In the genomic region with DNA sequence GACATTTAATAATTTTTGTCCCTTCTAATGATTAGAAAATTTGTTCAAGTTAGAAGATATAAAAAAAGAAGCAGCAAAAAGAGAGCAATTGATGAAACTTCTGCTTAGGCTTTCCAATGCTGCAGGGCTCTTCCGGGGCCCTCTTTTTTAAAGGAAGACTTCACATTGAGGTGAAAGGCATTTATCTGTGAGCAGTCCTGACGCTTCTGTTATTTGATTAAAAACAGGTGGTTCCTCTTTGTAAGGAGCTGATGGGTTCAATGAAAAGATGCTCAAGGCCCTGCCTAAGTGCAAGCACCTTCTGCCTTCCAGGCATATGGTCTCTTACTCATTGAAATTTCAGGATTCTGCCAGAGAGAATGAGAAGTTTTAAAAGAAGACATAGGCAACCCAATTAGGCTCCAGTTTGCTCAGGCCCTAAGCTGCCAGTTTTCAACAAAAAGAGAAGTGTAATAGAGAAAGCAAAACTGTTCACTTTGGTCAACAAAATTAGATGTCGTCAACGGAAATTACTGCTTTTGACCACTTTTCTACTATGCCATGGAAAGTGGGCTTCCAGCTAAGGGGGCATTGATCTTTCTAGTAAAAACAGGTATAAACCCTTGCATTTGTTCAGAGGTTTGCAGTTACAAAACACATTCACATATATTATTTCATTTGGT, we compare ENCODE assay signal across 13 cellular contexts.
DNase-seq lines count a peak whose midpoint lies in the region; ATAC-seq and TF ChIP-seq lines count a peak whose summit lies in the region.
"Had no signal": no experiment of that assay in that cellular context is flagged by ENCODE, and none has a peak within 500 bp of the region (broad histone marks: within the 10 kb centered on the region; RNA-seq: fewer than 3 reads in every experiment).

No MANE protein-coding gene starts in this region.

- no peak overlapping the region for H3K4me3 ChIP-seq in ascending aorta

- peak overlapping the region; percentile 95 for H3K27ac Mint-ChIP-seq in memory B cell
- no peak overlapping the region for H3K27ac Mint-ChIP-seq in activated CD8-positive, alpha-beta memory T cell treated with anti-CD3 and anti-CD28 coated beads, Interleukin-2, amount 10 ng/mL, durations not matched to agents 7 days and 5 days

- no peak for TF ChIP-seq CTCF in ascending aorta (IDR thresholded peaks at IDR 0.05)

- H3K27me3 Mint-ChIP-seq in memory B cell = no peaks in the 10 kb centered on the region
- H3K27me3 Mint-ChIP-seq in activated CD8-positive, alpha-beta memory T cell treated with anti-CD3 and anti-CD28 coated beads, Interleukin-2, amount 10 ng/mL, durations not matched to agents 7 days and 5 days = no peaks in the 10 kb centered on the region

- CTCF ChIA-PET in activated CD8-positive, alpha-beta memory T cell treated with anti-CD3 and anti-CD28 coated beads, Interleukin-2, amount 10 ng/mL, durations not matched to agents 7 days and 5 days (lab: Charles Lee) = no interaction called here

- no peaks in the 10 kb centered on the region for H3K4me1 ChIP-seq in ascending aorta

- H3K36me3 Mint-ChIP-seq in memory B cell = peaks cover 35% of the 10 kb centered on the region
- H3K36me3 Mint-ChIP-seq in activated CD8-positive, alpha-beta memory T cell treated with anti-CD3 and anti-CD28 coated beads, Interleukin-2, amount 10 ng/mL, durations not matched to agents 7 days and 5 days = peaks cover 19% of the 10 kb centered on the region

- DNase-seq in memory B cell (ENCODE audit: low spot score in 2 of 2) (peak in 1 of 2 donors; percentile 1), dedifferentiated amniotic fluid mesenchymal stem cell (ENCODE audit: extremely low spot score) (no peak), ascending aorta (ENCODE audit: low spot score in 2 of 2) (no peak)
- DNase-seq in activated CD8-positive, alpha-beta memory T cell treated with anti-CD3 and anti-CD28 coated beads, Interleukin-2, amount 10 ng/mL, durations not matched to agents 7 days and 5 days = no peak
- no peak for DNase-seq in activated CD4-positive, alpha-beta T cell treated with anti-CD3 and anti-CD28 coated beads, Interleukin-2, amount 50 U/mL, for 48 hours
- DNase-seq: activated CD4-positive, alpha-beta T cell treated with anti-CD3 and anti-CD28 coated beads for 48 hours; effector memory CD4-positive, alpha-beta T cell; foreskin melanocyte; OCI-M1; right cardiac atrium had no signal

- no peak overlapping the region for H3K27ac ChIP-seq in ascending aorta

- intact Hi-C loops in ascending aorta (cut with DNase I) = no loop called here

- H3K4me1 Mint-ChIP-seq in memory B cell = peaks cover 32% of the 10 kb centered on the region
- H3K4me1 Mint-ChIP-seq in activated CD8-positive, alpha-beta memory T cell treated with anti-CD3 and anti-CD28 coated beads, Interleukin-2, amount 10 ng/mL, durations not matched to agents 7 days and 5 days = no peaks in the 10 kb centered on the region

- H3K4me3 Mint-ChIP-seq in memory B cell = peak overlapping the region; percentile 16
- H3K4me3 Mint-ChIP-seq in activated CD8-positive, alpha-beta memory T cell treated with anti-CD3 and anti-CD28 coated beads, Interleukin-2, amount 10 ng/mL, durations not matched to agents 7 days and 5 days = no peak overlapping the region

- no peaks in the 10 kb centered on the region for H3K36me3 ChIP-seq in ascending aorta

- ATAC-seq in GM18867 (IDR thresholded peaks at IDR 0.05; ENCODE audit: unreplicated experiment) = peak; percentile 82
- ATAC-seq in GM21576 (IDR thresholded peaks at IDR 0.05; ENCODE audit: unreplicated experiment) = peak; percentile 48
- peak; percentile 68 for ATAC-seq in HG03439 (IDR thresholded peaks at IDR 0.05; ENCODE audit: unreplicated experiment)
- ATAC-seq in memory B cell (ENCODE audit: low read depth) = peak; percentile 83
- ATAC-seq in activated CD8-positive, alpha-beta memory T cell treated with anti-CD3 and anti-CD28 coated beads, Interleukin-2, amount 10 ng/mL, durations not matched to agents 7 days and 5 days = no peak
- ATAC-seq: right cardiac atrium had no signal

- H3K9me3 Mint-ChIP-seq in memory B cell = no peaks in the 10 kb centered on the region
- H3K9me3 Mint-ChIP-seq in activated CD8-positive, alpha-beta memory T cell treated with anti-CD3 and anti-CD28 coated beads, Interleukin-2, amount 10 ng/mL, durations not matched to agents 7 days and 5 days (ENCODE audit: low read depth) = no peaks in the 10 kb centered on the region

- no peaks in the 10 kb centered on the region for H3K9me3 ChIP-seq in ascending aorta

- no peaks in the 10 kb centered on the region for H3K27me3 ChIP-seq in ascending aorta
